In genomic region chr20:19181552-19181951, GRCh38 we compare ENCODE assay signal across 20 cellular contexts.
"Had no signal": no experiment of that assay in that cellular context is flagged by ENCODE, and none has a peak within 500 bp of the region (broad histone marks: within the 10 kb centered on the region; RNA-seq: fewer than 3 reads in every experiment).

No MANE protein-coding gene starts in this region.

- H3K27ac ChIP-seq: left lung, lower lobe of right lung, neural progenitor cell, ovary, tibial artery, upper lobe of left lung, uterus had no signal

- H3K4me1 ChIP-seq: left lung, lower lobe of right lung, neural progenitor cell, tibial artery, upper lobe of left lung, uterus had no signal

- H3K27me3 ChIP-seq: left lung, neural progenitor cell, tibial artery, upper lobe of left lung, uterus had no signal

- FAIRE-seq: endometrium, keratinocyte had no signal

- ATAC-seq: esophagus mucosa; left lung; lower lobe of right lung; natural killer cell treated with Interleukin-12 subunit alpha and Interleukin-12 subunit beta and Interleukin-15 and Interleukin-18, amount 100 ng/mL, for 72 hours; right cardiac atrium; stimulated activated memory B cell treated with anti-CD40 and anti-IgM and Interleukin-4, amounts not matched to agents 10 μg/mL and 1 μg/mL and 100 μg/mL, for 72 hours had no signal

- H3K4me2 ChIP-seq: neural progenitor cell had no signal

- H2AFZ ChIP-seq: neural progenitor cell had no signal

- H3K9me3 ChIP-seq: left lung, lower lobe of right lung, ovary, tibial artery, upper lobe of left lung, uterus had no signal

- H3K9ac ChIP-seq: neural progenitor cell had no signal

- DNase-seq: effector memory CD4-positive, alpha-beta T cell; foreskin fibroblast; immature natural killer cell; left lung; lower lobe of right lung; mesenchymal stem cell; midbrain; nucleus accumbens; ovary; right cardiac atrium; stimulated activated CD4-positive, alpha-beta T cell treated with anti-CD3 and anti-CD28 coated beads, Interleukin-4, amount 100 ng/mL, for 24 hours; tibial artery; upper lobe of left lung; uterus had no signal

- H3K4me3 ChIP-seq: left lung, lower lobe of right lung, neural progenitor cell, ovary, tibial artery, upper lobe of left lung, uterus had no signal

- H3K36me3 ChIP-seq: left lung, lower lobe of right lung, neural progenitor cell, ovary, tibial artery, upper lobe of left lung, uterus had no signal
